8 cellular contexts compared by ENCODE assay signal in the genomic region with DNA sequence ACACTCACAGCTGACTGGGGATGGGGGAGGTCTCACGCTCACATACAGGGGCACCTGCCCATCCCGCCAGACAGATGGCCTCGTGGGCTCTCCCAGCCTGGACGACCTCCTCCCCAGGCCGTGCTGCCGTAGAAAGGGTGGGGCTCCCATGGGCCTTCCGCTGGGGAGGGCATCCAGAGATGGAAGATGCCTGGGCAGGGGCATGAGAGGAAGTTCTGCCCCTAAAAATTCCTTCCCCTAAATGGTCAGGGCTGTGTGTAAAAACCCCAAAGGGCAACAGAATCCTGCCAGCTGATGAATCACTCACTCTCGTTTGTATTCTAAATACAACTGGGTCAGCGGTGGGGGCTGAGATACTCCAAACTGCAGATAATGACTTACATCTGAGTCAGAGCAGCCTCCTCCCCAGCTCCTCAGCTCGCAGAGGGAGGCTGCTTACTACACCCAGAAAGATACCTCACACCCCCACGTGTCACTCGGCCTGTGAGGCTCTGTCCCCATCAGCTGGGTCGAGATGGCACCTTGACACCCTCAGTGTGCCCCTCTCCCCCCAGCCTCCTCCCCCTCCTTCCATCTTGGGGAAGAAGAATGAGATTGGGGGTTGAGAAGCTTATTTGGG. TPM values are rescaled to one million over a fixed set of nuclear protein-coding genes. Genes with fewer than 3 reads are reported as not detected.
A peak's percentile ranks its signal among the peaks of the same experiment; 100 is the strongest.
DNase-seq lines count a peak whose midpoint lies in the region; TF ChIP-seq lines count a peak whose summit lies in the region.

No MANE protein-coding gene starts in this region.

- no peaks in the 10 kb centered on the region; the same call in 1 of the 2 replicates for H3K9me3 ChIP-seq in AG04450 (ENCODE audit: control insufficient read depth, insufficient read depth, low read length)
- H3K9me3 ChIP-seq in colonic mucosa = no peaks in the 10 kb centered on the region

- peaks cover 96% of the 10 kb centered on the region for H3K79me2 ChIP-seq in mesendoderm (ENCODE audit: control insufficient read depth, insufficient read depth, low read length)

- peak overlapping the region; percentile 47 for H3K27ac Mint-ChIP-seq in activated CD4-positive, alpha-beta T cell treated with anti-CD3 and anti-CD28 coated beads, Interleukin-2, amount 10 ng/mL, durations not matched to agents 7 days and 5 days

- no CpG with 5 or more reads among the region's 13 CpGs for WGBS in mesendoderm (ENCODE audit: extremely low coverage, insufficient coverage, low lambda C conversion rate)

- no peaks in the 10 kb centered on the region for H3K9me3 Mint-ChIP-seq in activated CD4-positive, alpha-beta T cell treated with anti-CD3 and anti-CD28 coated beads, Interleukin-2, amount 10 ng/mL, durations not matched to agents 7 days and 5 days

- peaks cover 6% of the 10 kb centered on the region for H3K36me3 ChIP-seq in colonic mucosa
- peaks cover 10% of the 10 kb centered on the region for H3K36me3 ChIP-seq in mesendoderm (ENCODE audit: control insufficient read depth, insufficient read depth, low read length)

- peak overlapping the region; percentile 16 to 35 for H3K9ac ChIP-seq in colonic mucosa (ENCODE audit: low read depth in 2 of 2, low read length in 2 of 2)
- H3K9ac ChIP-seq in mesendoderm (ENCODE audit: low read length) = no peak overlapping the region

- H2BK15ac ChIP-seq in mesendoderm (replicated peaks; ENCODE audit: low read depth) = no peak overlapping the region

- no peak overlapping the region for H3K4me2 ChIP-seq in mesendoderm (ENCODE audit: low read length)

- H3K4me3 Mint-ChIP-seq in activated CD4-positive, alpha-beta T cell treated with anti-CD3 and anti-CD28 coated beads, Interleukin-2, amount 10 ng/mL, durations not matched to agents 7 days and 5 days = no peak overlapping the region

- H3K4me1 Mint-ChIP-seq in activated CD4-positive, alpha-beta T cell treated with anti-CD3 and anti-CD28 coated beads, Interleukin-2, amount 10 ng/mL, durations not matched to agents 7 days and 5 days = peaks cover 98% of the 10 kb centered on the region

- H3K4me3 ChIP-seq in AG04450 (ENCODE audit: low read depth, low read length) (peak overlapping the region; percentile 48), colonic mucosa (no peak overlapping the region), mesendoderm (ENCODE audit: low read length) (no peak overlapping the region)

- H2BK5ac ChIP-seq in mesendoderm (ENCODE audit: low read length) = no peak overlapping the region

- no peak overlapping the region for H2BK120ac ChIP-seq in mesendoderm (ENCODE audit: low read depth, low read length)

- no peak overlapping the region for H2AK5ac ChIP-seq in mesendoderm (ENCODE audit: low read length)

- H3K27ac ChIP-seq in AG04450 (ENCODE audit: low read depth, low read length) = peak overlapping the region; percentile 96
- peak overlapping the region; percentile 67 for H3K27ac ChIP-seq in colonic mucosa
- H3K27ac ChIP-seq in mesendoderm (ENCODE audit: low read depth, low read length) = no peak overlapping the region

- intact Hi-C loops in colonic mucosa (cut with DNase I) = no loop called here

- no peak overlapping the region for H3K23ac ChIP-seq in mesendoderm (ENCODE audit: low read length)

- CTCF ChIA-PET in AG04450 (lab: Charles Lee) = interaction anchor here (0.6 kb wide), 1 partner anchor 371 kb away, joined by 3 read pairs; no protein-coding TSS in a partner anchor
- CTCF ChIA-PET in activated CD4-positive, alpha-beta T cell treated with anti-CD3 and anti-CD28 coated beads, Interleukin-2, amount 10 ng/mL, durations not matched to agents 7 days and 5 days (lab: Charles Lee) = interaction anchor here (0.9 to 4.8 kb wide), 5 partner anchors 10 to 80 kb away, joined by 3 to 13 read pairs (median 4); a partner anchor contains a TSS

- TF ChIP-seq CTCF in AG04450 (IDR thresholded peaks at IDR 0.05; ENCODE audit: low read depth, low read length) (no peak), colonic mucosa (IDR thresholded peaks at IDR 0.05) (no peak), GM20000 (IDR thresholded peaks at IDR 0.05; ENCODE audit: extremely low read depth, missing control alignments) (no peak)

- no peak overlapping the region for H3K18ac ChIP-seq in mesendoderm (ENCODE audit: low read length)

- H3K79me1 ChIP-seq in mesendoderm (ENCODE audit: low read length) = peaks cover 43% of the 10 kb centered on the region

- no peak overlapping the region for H3K56ac ChIP-seq in mesendoderm (ENCODE audit: low read length)

- H3K36me3 Mint-ChIP-seq in activated CD4-positive, alpha-beta T cell treated with anti-CD3 and anti-CD28 coated beads, Interleukin-2, amount 10 ng/mL, durations not matched to agents 7 days and 5 days (ENCODE audit: low read depth) = peaks cover 83% of the 10 kb centered on the region

- DNase-seq in AG04450 (ENCODE audit: low read depth, low spot score) (peak; percentile 92), HPDE6-E6E7 (ENCODE audit: extremely low spot score) (peak; percentile 98), colonic mucosa (peak; percentile 58), mesendoderm (peak; percentile 80), GM20000 (ENCODE audit: low spot score) (no peak), NCI-H2171 (lab: John Stamatoyannopoulos, UW) (no peak)
- DNase-seq in activated CD4-positive, alpha-beta T cell treated with anti-CD3 and anti-CD28 coated beads, Interleukin-2, amount 10 ng/mL, durations not matched to agents 7 days and 5 days = peak; percentile 49
- DNase-seq in stimulated activated CD8-positive, alpha-beta memory T cell treated with anti-CD3 and anti-CD28 coated beads, Interleukin-4, amount 100 ng/mL, for 1 hour (ENCODE audit: low read depth in 2 of 2, low spot score in 1 of 2) = peak; percentile 41 to 59

- no peak overlapping the region for H4K5ac ChIP-seq in mesendoderm (ENCODE audit: low read length)

- POLR2A ChIA-PET in AG04450 (lab: Yijun Ruan, JAX) = interaction anchor here (0.6 to 6.6 kb wide), 7 partner anchors 9 to 281 kb away, joined by 3 to 63 read pairs (median 7); a partner anchor contains a TSS
- POLR2A ChIA-PET in activated CD4-positive, alpha-beta T cell treated with anti-CD3 and anti-CD28 coated beads, Interleukin-2, amount 10 ng/mL, durations not matched to agents 7 days and 5 days (lab: Charles Lee) = interaction anchor here (0.8 kb wide), 1 partner anchor 11 kb away, joined by 3 read pairs; no protein-coding TSS in a partner anchor

- H3K27me3 Mint-ChIP-seq in activated CD4-positive, alpha-beta T cell treated with anti-CD3 and anti-CD28 coated beads, Interleukin-2, amount 10 ng/mL, durations not matched to agents 7 days and 5 days = no peaks in the 10 kb centered on the region

- H3K27me3 ChIP-seq in AG04450 (ENCODE audit: control insufficient read depth, insufficient read depth, low read length) (no peaks in the 10 kb centered on the region), colonic mucosa (no peaks in the 10 kb centered on the region), mesendoderm (ENCODE audit: insufficient read depth, low read length, poor library complexity) (no peaks in the 10 kb centered on the region)

- H3K4me1 ChIP-seq in colonic mucosa (peaks cover 27% of the 10 kb centered on the region), mesendoderm (ENCODE audit: control insufficient read depth, low read depth, low read length) (no peaks in the 10 kb centered on the region)

- no peak overlapping the region for H3K4ac ChIP-seq in mesendoderm (ENCODE audit: low read depth, low read length)

- no peak overlapping the region for H4K8ac ChIP-seq in mesendoderm (ENCODE audit: low read depth, low read length)

RNA-seq across cellular contexts. Expression of a gene that starts 10.1 kb away (rescaled TPM):
- 722 and 735 TPM in 2 replicates for polyA plus RNA-seq in AG04450 (2011; rRNA removed)
- polyA minus RNA-seq in AG04450 (2011; rRNA and poly(A)+ RNA removed) = 648 and 799 TPM in 2 replicates
- total RNA-seq in activated CD4-positive, alpha-beta T cell treated with anti-CD3 and anti-CD28 coated beads, Interleukin-2, amount 10 ng/mL, durations not matched to agents 7 days and 5 days = 100 to 1,000 TPM; 452 to 454 TPM
- 100 to 1,000 TPM; 437 to 476 TPM for total RNA-seq in colonic mucosa
- 261 TPM for polyA plus RNA-seq in mesendoderm (2013, experiment 1 of 2)
- polyA plus RNA-seq in mesendoderm (2013, experiment 2 of 2) = 261 TPM

Comparison
In these comparisons a context has a peak if more than half of its experiments do, and no peak if none do; other contexts are left out.
1. DNase-seq: peak in AG04450 (single experiment), HPDE6-E6E7 (single experiment), activated CD4-positive, alpha-beta T cell treated with anti-CD3 and anti-CD28 coated beads, Interleukin-2, amount 10 ng/mL, durations not matched to agents 7 days and 5 days (single experiment), colonic mucosa (single experiment), mesendoderm (single experiment) and stimulated activated CD8-positive, alpha-beta memory T cell treated with anti-CD3 and anti-CD28 coated beads, Interleukin-4, amount 100 ng/mL, for 1 hour (2 of 2); none in GM20000 (single experiment) and NCI-H2171 (single experiment).